1 cellular context compared by ENCODE assay signal in the genomic region with DNA sequence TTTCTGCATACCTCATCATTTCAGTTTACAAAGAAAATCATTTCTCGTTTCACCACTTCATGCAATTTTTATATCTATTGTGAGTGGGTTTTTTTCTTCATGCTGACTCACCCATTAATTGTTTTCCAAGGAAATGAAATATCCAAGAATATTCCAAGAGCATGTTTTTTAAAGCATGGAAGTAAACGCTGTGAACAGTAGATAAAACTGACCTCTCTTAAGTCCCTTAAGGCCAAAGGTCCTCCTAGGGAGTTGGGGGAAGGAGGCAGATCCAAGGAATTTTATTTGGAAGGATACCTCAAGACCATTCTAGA.
A peak's percentile ranks its signal among the peaks of the same experiment; 100 is the strongest.
TF ChIP-seq lines count a peak whose summit lies in the region.

No MANE protein-coding gene starts in this region.

TF ChIP-seq in GM12878, 131 proteins besides CTCF, POLR2A, EP300 and RAD21:
- TF ChIP-seq, protein P1, sequence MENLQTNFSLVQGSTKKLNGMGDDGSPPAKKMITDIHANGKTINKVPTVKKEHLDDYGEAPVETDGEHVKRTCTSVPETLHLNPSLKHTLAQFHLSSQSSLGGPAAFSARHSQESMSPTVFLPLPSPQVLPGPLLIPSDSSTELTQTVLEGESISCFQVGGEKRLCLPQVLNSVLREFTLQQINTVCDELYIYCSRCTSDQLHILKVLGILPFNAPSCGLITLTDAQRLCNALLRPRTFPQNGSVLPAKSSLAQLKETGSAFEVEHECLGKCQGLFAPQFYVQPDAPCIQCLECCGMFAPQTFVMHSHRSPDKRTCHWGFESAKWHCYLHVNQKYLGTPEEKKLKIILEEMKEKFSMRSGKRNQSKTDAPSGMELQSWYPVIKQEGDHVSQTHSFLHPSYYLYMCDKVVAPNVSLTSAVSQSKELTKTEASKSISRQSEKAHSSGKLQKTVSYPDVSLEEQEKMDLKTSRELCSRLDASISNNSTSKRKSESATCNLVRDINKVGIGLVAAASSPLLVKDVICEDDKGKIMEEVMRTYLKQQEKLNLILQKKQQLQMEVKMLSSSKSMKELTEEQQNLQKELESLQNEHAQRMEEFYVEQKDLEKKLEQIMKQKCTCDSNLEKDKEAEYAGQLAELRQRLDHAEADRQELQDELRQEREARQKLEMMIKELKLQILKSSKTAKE (IDR thresholded peaks at IDR 0.05; ENCODE audit: low read depth, poor library complexity, severe bottlenecking): peak; percentile 3
- TF ChIP-seq STAT1 (conservative IDR thresholded peaks at IDR 0.05): no peak
- 0 out of 4 replicates have a peak, but pooled peaks of 1 of the 2 experiments have one; percentile 7 for TF ChIP-seq IKZF2 (IDR thresholded peaks at IDR 0.05)
